21 cellular contexts compared by ENCODE assay signal in genomic region chr16:1261131-1261917, GRCh38. TPM values are rescaled to one million over a fixed set of nuclear protein-coding genes. Genes with fewer than 3 reads are reported as not detected.
A peak's percentile ranks its signal among the peaks of the same experiment; 100 is the strongest.
DNase-seq lines count a peak whose midpoint lies in the region; ATAC-seq, FAIRE-seq and TF ChIP-seq lines count a peak whose summit lies in the region.
"Had no signal": no experiment of that assay in that cellular context is flagged by ENCODE, and none has a peak within 500 bp of the region (broad histone marks: within the 10 kb centered on the region; RNA-seq: fewer than 3 reads in every experiment).

No MANE protein-coding gene starts in this region.

- no peak overlapping the region for H2AK5ac ChIP-seq in trophoblast cell (ENCODE audit: low read length)

- H4K8ac ChIP-seq in trophoblast cell (ENCODE audit: low read depth, low read length): no peak overlapping the region

- H3K27me3 Mint-ChIP-seq in activated CD8-positive, alpha-beta T cell treated with anti-CD3 and anti-CD28 coated beads for 36 hours: peaks cover 21% of the 10 kb centered on the region
- H3K27me3 Mint-ChIP-seq in activated CD8-positive, alpha-beta T cell treated with anti-CD3 and anti-CD28 coated beads, Interleukin-2, amount 10 ng/mL, durations not matched to agents 7 days and 5 days (ENCODE audit: low read depth): peaks cover 12% of the 10 kb centered on the region

- H3K9me3 ChIP-seq in K562 (replicated peaks; ENCODE audit: control insufficient read depth, insufficient read depth, low read depth, low read length) (peaks cover 7% of the 10 kb centered on the region; the same call in 1 of the 2 replicates), trophoblast cell (ENCODE audit: insufficient read depth, low read depth, low read length) (peaks cover 13% of the 10 kb centered on the region)
- H3K9me3 ChIP-seq: adrenal gland, MG63, SK-N-SH, vagina had no signal

- ATAC-seq in activated CD8-positive, alpha-beta T cell treated with anti-CD3 and anti-CD28 coated beads for 36 hours: peak; percentile 57
- ATAC-seq in activated CD8-positive, alpha-beta T cell treated with anti-CD3 and anti-CD28 coated beads, Interleukin-2, amount 10 ng/mL, durations not matched to agents 7 days and 5 days: no peak
- ATAC-seq in K562 (no peak), GM21786 (IDR thresholded peaks at IDR 0.05; ENCODE audit: unreplicated experiment) (no peak)
- ATAC-seq: naive thymus-derived CD4-positive, alpha-beta T cell; stimulated activated naive CD8-positive, alpha-beta T cell treated with anti-CD3 and anti-CD28 coated beads, Interleukin-15, amount 100 ng/mL, for 72 hours had no signal

- no peak overlapping the region for H3K4me3 ChIP-seq in K562
- H3K4me3 ChIP-seq in trophoblast cell (ENCODE audit: low read depth, low read length): no peak overlapping the region
- H3K4me3 ChIP-seq: adrenal gland, MG63, vagina had no signal

- H3K4me1 Mint-ChIP-seq in activated CD8-positive, alpha-beta T cell treated with anti-CD3 and anti-CD28 coated beads for 36 hours (ENCODE audit: low read depth): peaks cover 3% of the 10 kb centered on the region
- peaks cover 5% of the 10 kb centered on the region for H3K4me1 Mint-ChIP-seq in activated CD8-positive, alpha-beta T cell treated with anti-CD3 and anti-CD28 coated beads, Interleukin-2, amount 10 ng/mL, durations not matched to agents 7 days and 5 days (ENCODE audit: low read depth)

- H3K79me1 ChIP-seq in trophoblast cell (ENCODE audit: low read length): no peaks in the 10 kb centered on the region

- H3K4me3 Mint-ChIP-seq in activated CD8-positive, alpha-beta T cell treated with anti-CD3 and anti-CD28 coated beads for 36 hours: peak overlapping the region; percentile 12
- no peak overlapping the region for H3K4me3 Mint-ChIP-seq in activated CD8-positive, alpha-beta T cell treated with anti-CD3 and anti-CD28 coated beads, Interleukin-2, amount 10 ng/mL, durations not matched to agents 7 days and 5 days
- H3K4me3 Mint-ChIP-seq: CD4-positive, alpha-beta memory T cell had no signal

- intact Hi-C loops in activated CD8-positive, alpha-beta T cell treated with anti-CD3 and anti-CD28 coated beads for 36 hours (cut with micrococcal nuclease): no loop called here
- intact Hi-C loops in K562 (cut with micrococcal nuclease): no loop called here

- no peak overlapping the region for H2BK12ac ChIP-seq in trophoblast cell (ENCODE audit: low read length)

- H3K4me2 ChIP-seq in K562 (ENCODE audit: insufficient read depth, low read length) (no peak overlapping the region), trophoblast cell (ENCODE audit: low read length) (no peak overlapping the region)
- H3K4me2 ChIP-seq: SK-N-SH had no signal

- no peak overlapping the region for H3K14ac ChIP-seq in trophoblast cell (ENCODE audit: low read length)

- 8% methylated on average over 27 of the region's 48 CpGs for WGBS in K562 (ENCODE audit: insufficient coverage, low coverage, missing lambda C conversion rate)
- no CpG with 5 or more reads among the region's 48 CpGs for WGBS in trophoblast cell (ENCODE audit: extremely low coverage, insufficient coverage, insufficient read length)

- no peak for TF ChIP-seq RAD21 in K562 (CRISPR knock-in tag; conservative IDR thresholded peaks at IDR 0.05 in 1 of 2, IDR thresholded peaks at IDR 0.05 in 1 of 2)

- no peak overlapping the region for H2BK120ac ChIP-seq in trophoblast cell (ENCODE audit: insufficient read depth, low read length, poor library complexity)

- POLR2A ChIA-PET in activated CD8-positive, alpha-beta T cell treated with anti-CD3 and anti-CD28 coated beads for 36 hours (lab: Charles Lee): interaction anchor here (1.0 kb wide), 1 partner anchor 8 kb away, joined by 3 read pairs; no protein-coding TSS in a partner anchor
- POLR2A ChIA-PET in activated CD8-positive, alpha-beta T cell treated with anti-CD3 and anti-CD28 coated beads, Interleukin-2, amount 10 ng/mL, durations not matched to agents 7 days and 5 days (lab: Charles Lee): no interaction called here
- POLR2A ChIA-PET in K562 (lab: Yijun Ruan, JAX): interaction anchor here (0.6 kb wide), 1 partner anchor 682 kb away, joined by 3 read pairs; no protein-coding TSS in a partner anchor

- no peak overlapping the region for H3K27ac ChIP-seq in K562 (ENCODE audit: extremely low read depth, low read depth, low read length)
- H3K27ac ChIP-seq in trophoblast cell (ENCODE audit: low read depth, low read length): no peak overlapping the region
- H3K27ac ChIP-seq: adrenal gland, vagina had no signal

- no peak for TF ChIP-seq POLR2A in K562 (conservative IDR thresholded peaks at IDR 0.05)

- in situ Hi-C loops in K562 (cut with MboI): no loop called here

- no peak overlapping the region for H4K91ac ChIP-seq in trophoblast cell (ENCODE audit: low read depth, low read length)

- H3K27ac Mint-ChIP-seq in activated CD8-positive, alpha-beta T cell treated with anti-CD3 and anti-CD28 coated beads for 36 hours: no peak overlapping the region
- H3K27ac Mint-ChIP-seq in activated CD8-positive, alpha-beta T cell treated with anti-CD3 and anti-CD28 coated beads, Interleukin-2, amount 10 ng/mL, durations not matched to agents 7 days and 5 days: no peak overlapping the region
- H3K27ac Mint-ChIP-seq: progenitor cell of endocrine pancreas; stimulated activated naive CD8-positive, alpha-beta T cell treated with anti-CD3 and anti-CD28 coated beads, Interleukin-15, amount 100 ng/mL, for 72 hours had no signal

- no peak overlapping the region for H3K23ac ChIP-seq in trophoblast cell (ENCODE audit: low read length)

- H3K79me2 ChIP-seq in K562 (ENCODE audit: control insufficient read depth, insufficient read depth, low read length) (no peaks in the 10 kb centered on the region), trophoblast cell (ENCODE audit: control insufficient read depth, insufficient read depth, low read length, poor library complexity) (no peaks in the 10 kb centered on the region)

- no TSS peak for BruUV-seq in K562 (replicated peaks; lab: Mats Ljungman, UMichigan)

- H3K9me1 ChIP-seq in K562 (ENCODE audit: control insufficient read depth, insufficient read depth, low read length): peaks cover 3% of the 10 kb centered on the region

- TF ChIP-seq EP300 in K562 (IDR thresholded peaks at IDR 0.05; ENCODE audit: low read length): no peak

- no peak overlapping the region for H2BK5ac ChIP-seq in trophoblast cell (ENCODE audit: low read depth, low read length, poor library complexity)

- H2AFZ ChIP-seq in K562 (ENCODE audit: low read depth, low read length) (no peak overlapping the region), trophoblast cell (ENCODE audit: insufficient read depth, low read length, poor library complexity) (no peak overlapping the region)

- no peak for TF ChIP-seq CTCF in activated CD8-positive, alpha-beta T cell treated with anti-CD3 and anti-CD28 coated beads for 36 hours (IDR thresholded peaks at IDR 0.05)
- TF ChIP-seq CTCF in K562 (IDR thresholded peaks at IDR 0.05 in 2 of 3, conservative IDR thresholded peaks at IDR 0.05 in 1 of 3; ENCODE audit: insufficient read depth in 2 of 3, low read depth in 1 of 3, low read length in 3 of 3): no peak

- H3K4ac ChIP-seq in trophoblast cell (ENCODE audit: low read depth, low read length): no peak overlapping the region

- no peak overlapping the region for H3K9ac ChIP-seq in K562 (ENCODE audit: insufficient read depth in 1 of 2, low read depth in 2 of 2, low read length in 2 of 2)
- no peak overlapping the region for H3K9ac ChIP-seq in trophoblast cell (ENCODE audit: low read length)
- H3K9ac ChIP-seq: SK-N-SH had no signal

- peak; percentile 32 for DNase-seq in activated CD8-positive, alpha-beta T cell treated with anti-CD3 and anti-CD28 coated beads for 36 hours
- no peak for DNase-seq in activated CD8-positive, alpha-beta T cell treated with anti-CD3 and anti-CD28 coated beads, Interleukin-2, amount 10 ng/mL, durations not matched to agents 7 days and 5 days
- DNase-seq in NCI-H146 treated with DMSO at 0.1 percent for 48 hours (lab: John Stamatoyannopoulos, UW; ENCODE audit: unreplicated experiment) (peak; percentile 68), K562 (ENCODE audit: extremely low read depth in 1 of 4, low spot score in 3 of 4) (no peak), trophoblast cell (peak; percentile 85 to 94), NCI-H446 treated with DMSO at 0.1 percent for 48 hours (lab: John Stamatoyannopoulos, UW) (no peak), HuH-7.5 (ENCODE audit: low spot score) (no peak)
- DNase-seq: ACHN; activated CD4-positive, alpha-beta T cell treated with anti-CD3 and anti-CD28 coated beads, Interleukin-2, amount 50 U/mL, for 4 hours; activated T-cell treated with anti-CD3 and anti-CD28 coated beads, Interleukin-2, amount 50 U/mL, for 48 hours; adrenal gland; CD4-positive, alpha-beta memory T cell; effector memory CD4-positive, alpha-beta T cell; GF-D8; MG63; naive thymus-derived CD4-positive, alpha-beta T cell; SK-N-SH; stimulated activated naive CD8-positive, alpha-beta T cell treated with anti-CD3 and anti-CD28 coated beads, Interleukin-15, amount 100 ng/mL, for 72 hours had no signal

- H3K9me3 Mint-ChIP-seq in activated CD8-positive, alpha-beta T cell treated with anti-CD3 and anti-CD28 coated beads for 36 hours: peaks cover 4% of the 10 kb centered on the region
- peaks cover 4% of the 10 kb centered on the region for H3K9me3 Mint-ChIP-seq in activated CD8-positive, alpha-beta T cell treated with anti-CD3 and anti-CD28 coated beads, Interleukin-2, amount 10 ng/mL, durations not matched to agents 7 days and 5 days (ENCODE audit: insufficient read depth)
- H3K9me3 Mint-ChIP-seq: CD4-positive, alpha-beta memory T cell had no signal

- H3K27me3 ChIP-seq in K562 (ENCODE audit: control insufficient read depth in 2 of 2, insufficient read depth in 2 of 2, low read length in 2 of 2) (peaks cover 22 to 64% of the 10 kb centered on the region in 2 experiments; a peak in 4 of 5 replicates), trophoblast cell (ENCODE audit: insufficient read depth, low read length) (peaks cover 4% of the 10 kb centered on the region)

- FAIRE-seq in K562 (lab: Jason Lieb, UNC): no peak

- H3K4me1 ChIP-seq in K562 (replicated peaks in 1 of 2; ENCODE audit: control insufficient read depth in 2 of 2, insufficient read depth in 2 of 2, low read length in 2 of 2) (peaks cover 0 to 52% of the 10 kb centered on the region in 2 experiments; a peak in 2 of 5 replicates), trophoblast cell (ENCODE audit: control insufficient read depth in 1 of 2, insufficient read depth in 2 of 2, low read length in 2 of 2) (no peaks in the 10 kb centered on the region)
- H3K4me1 ChIP-seq: adrenal gland had no signal

- no peak overlapping the region for H4K12ac ChIP-seq in trophoblast cell (ENCODE audit: low read depth, low read length)

- H3K36me3 ChIP-seq in K562 (ENCODE audit: control insufficient read depth, insufficient read depth, low read length) (no peaks in the 10 kb centered on the region), trophoblast cell (ENCODE audit: control insufficient read depth in 1 of 2, insufficient read depth in 2 of 2, low read length in 2 of 2) (no peaks in the 10 kb centered on the region)
- H3K36me3 ChIP-seq: adrenal gland, MG63, vagina had no signal

- CTCF ChIA-PET in activated CD8-positive, alpha-beta T cell treated with anti-CD3 and anti-CD28 coated beads for 36 hours (lab: Charles Lee): no interaction called here
- CTCF ChIA-PET in activated CD8-positive, alpha-beta T cell treated with anti-CD3 and anti-CD28 coated beads, Interleukin-2, amount 10 ng/mL, durations not matched to agents 7 days and 5 days (lab: Charles Lee): no interaction called here
- CTCF ChIA-PET in K562 (lab: Yijun Ruan, JAX; ENCODE audit: low intra/inter-chr PET ratio): no interaction called here

- no peak overlapping the region for H3K18ac ChIP-seq in trophoblast cell (ENCODE audit: low read length)

- peaks cover 9% of the 10 kb centered on the region; the same call in 1 of the 2 replicates for H4K20me1 ChIP-seq in K562 (replicated peaks; ENCODE audit: control insufficient read depth, insufficient read depth, low read length)

- H3K36me3 Mint-ChIP-seq in activated CD8-positive, alpha-beta T cell treated with anti-CD3 and anti-CD28 coated beads for 36 hours (ENCODE audit: low read depth): no peaks in the 10 kb centered on the region
- H3K36me3 Mint-ChIP-seq in activated CD8-positive, alpha-beta T cell treated with anti-CD3 and anti-CD28 coated beads, Interleukin-2, amount 10 ng/mL, durations not matched to agents 7 days and 5 days (ENCODE audit: low read depth): no peaks in the 10 kb centered on the region
- H3K36me3 Mint-ChIP-seq: CD4-positive, alpha-beta memory T cell; naive thymus-derived CD4-positive, alpha-beta T cell had no signal

RNA-seq across cellular contexts. Expression of gene TPSD1, which starts 5.5 kb away (rescaled TPM):
- total RNA-seq in activated CD8-positive, alpha-beta T cell treated with anti-CD3 and anti-CD28 coated beads for 36 hours: not detected
- total RNA-seq in activated CD8-positive, alpha-beta T cell treated with anti-CD3 and anti-CD28 coated beads, Interleukin-2, amount 10 ng/mL, durations not matched to agents 7 days and 5 days: not detected
- not detected in 2 replicates for total RNA-seq in K562 (2011; cell fraction: chromatin; rRNA removed; ENCODE audit: low replicate concordance)
- not detected in 2 replicates for total RNA-seq in K562 (2011; cell fraction: nucleolus; rRNA removed)
- total RNA-seq in K562 (2011; cell fraction: nucleoplasm; rRNA removed): not detected in 2 replicates
- not detected in 2 replicates for total RNA-seq in K562 (2014; rRNA removed)
- total RNA-seq in K562 (2014; rRNA removed; fragmentation: Illumina TruSeq; extraction: Trizol): not detected in 2 replicates
- not detected in 2 replicates for total RNA-seq in K562 (2015; rRNA removed; fragmentation: Illumina TruSeq; extraction: Trizol)
- not detected in 2 replicates for total RNA-seq in K562 (2021)
- polyA plus RNA-seq in K562 (2011; rRNA removed): not detected in 2 replicates
- not detected in 2 replicates for polyA plus RNA-seq in K562 (2011; cell fraction: cytosol; rRNA removed)
- polyA plus RNA-seq in K562 (2011; cell fraction: nucleus; rRNA removed): not detected in 2 replicates
- polyA plus RNA-seq in K562 (2012): 0.07 TPM in 1 of 2 replicates, not detected in the other
- not detected in 2 replicates for polyA plus RNA-seq in K562 (2014; fragmentation: Illumina TruSeq; extraction: Trizol)
- polyA plus RNA-seq in K562 (2014; fragmentation: Nextera tagmentation; extraction: Ambion mirVana): not detected
- polyA plus RNA-seq in K562 (2014; rRNA removed): not detected in 2 replicates
- polyA minus RNA-seq in K562 (2011; rRNA and poly(A)+ RNA removed): not detected in 2 replicates
- not detected in 2 replicates for polyA minus RNA-seq in K562 (2011; cell fraction: cytosol; rRNA and poly(A)+ RNA removed)
- polyA minus RNA-seq in K562 (2011; cell fraction: nucleus; rRNA and poly(A)+ RNA removed): not detected in 2 replicates
- polyA plus RNA-seq in trophoblast cell (2013): not detected in 2 replicates
- total RNA-seq: adrenal gland; CD4-positive, alpha-beta memory T cell; naive thymus-derived CD4-positive, alpha-beta T cell; progenitor cell of endocrine pancreas had no signal
- polyA plus RNA-seq: CD4-positive, alpha-beta memory T cell; naive thymus-derived CD4-positive, alpha-beta T cell; SK-N-SH had no signal

RNA-seq across cellular contexts. Expression of gene TPSAB1, which starts 20.8 kb away (rescaled TPM):
- total RNA-seq in activated CD8-positive, alpha-beta T cell treated with anti-CD3 and anti-CD28 coated beads for 36 hours: not detected
- not detected for total RNA-seq in activated CD8-positive, alpha-beta T cell treated with anti-CD3 and anti-CD28 coated beads, Interleukin-2, amount 10 ng/mL, durations not matched to agents 7 days and 5 days
- total RNA-seq in K562 (2011; cell fraction: chromatin; rRNA removed; ENCODE audit: low replicate concordance): not detected in 2 replicates
- not detected in 2 replicates for total RNA-seq in K562 (2011; cell fraction: nucleolus; rRNA removed)
- not detected in 2 replicates for total RNA-seq in K562 (2011; cell fraction: nucleoplasm; rRNA removed)
- total RNA-seq in K562 (2014; rRNA removed) (not detected in 2 replicates), K562 (2014; rRNA removed; fragmentation: Illumina TruSeq; extraction: Trizol) (not detected in 2 replicates), K562 (2015; rRNA removed; fragmentation: Illumina TruSeq; extraction: Trizol) (not detected in 2 replicates), K562 (2021) (0.31 TPM in 1 of 2 replicates, not detected in the other)
- polyA plus RNA-seq in K562 (2011; rRNA removed) (not detected in 2 replicates), K562 (2014; fragmentation: Illumina TruSeq; extraction: Trizol) (not detected in 2 replicates), K562 (2014; fragmentation: Nextera tagmentation; extraction: Ambion mirVana) (not detected), K562 (2014; rRNA removed) (not detected in 2 replicates)
- not detected in 2 replicates for polyA plus RNA-seq in K562 (2011; cell fraction: cytosol; rRNA removed)
- not detected in 2 replicates for polyA plus RNA-seq in K562 (2011; cell fraction: nucleus; rRNA removed)
- polyA plus RNA-seq in K562 (2012): 0.10 TPM in 1 of 2 replicates, not detected in the other
- not detected in 2 replicates for polyA minus RNA-seq in K562 (2011; rRNA and poly(A)+ RNA removed)
- polyA minus RNA-seq in K562 (2011; cell fraction: cytosol; rRNA and poly(A)+ RNA removed): not detected in 2 replicates
- not detected in 2 replicates for polyA minus RNA-seq in K562 (2011; cell fraction: nucleus; rRNA and poly(A)+ RNA removed)
- not detected in 2 replicates for polyA plus RNA-seq in trophoblast cell (2013)
- total RNA-seq: CD4-positive, alpha-beta memory T cell; progenitor cell of endocrine pancreas had no signal
- polyA plus RNA-seq: CD4-positive, alpha-beta memory T cell; naive thymus-derived CD4-positive, alpha-beta T cell; SK-N-SH had no signal

RNA-seq across cellular contexts. Expression of gene TPSB2, which starts 31.3 kb away (rescaled TPM):
- total RNA-seq in activated CD8-positive, alpha-beta T cell treated with anti-CD3 and anti-CD28 coated beads for 36 hours: not detected
- not detected for total RNA-seq in activated CD8-positive, alpha-beta T cell treated with anti-CD3 and anti-CD28 coated beads, Interleukin-2, amount 10 ng/mL, durations not matched to agents 7 days and 5 days
- not detected in 2 replicates for total RNA-seq in K562 (2011; cell fraction: chromatin; rRNA removed; ENCODE audit: low replicate concordance)
- not detected in 2 replicates for total RNA-seq in K562 (2011; cell fraction: nucleolus; rRNA removed)
- not detected in 2 replicates for total RNA-seq in K562 (2011; cell fraction: nucleoplasm; rRNA removed)
- total RNA-seq in K562 (2014; rRNA removed): not detected in 2 replicates
- not detected in 2 replicates for total RNA-seq in K562 (2014; rRNA removed; fragmentation: Illumina TruSeq; extraction: Trizol)
- total RNA-seq in K562 (2015; rRNA removed; fragmentation: Illumina TruSeq; extraction: Trizol): not detected in 2 replicates
- 0.16 and 0.18 TPM in 2 replicates for total RNA-seq in K562 (2021)
- polyA plus RNA-seq in K562 (2011; rRNA removed): not detected in 2 replicates
- not detected in 2 replicates for polyA plus RNA-seq in K562 (2011; cell fraction: cytosol; rRNA removed)
- not detected in 2 replicates for polyA plus RNA-seq in K562 (2011; cell fraction: nucleus; rRNA removed)
- not detected in 2 replicates for polyA plus RNA-seq in K562 (2012)
- polyA plus RNA-seq in K562 (2014; fragmentation: Illumina TruSeq; extraction: Trizol): not detected in 2 replicates
- polyA plus RNA-seq in K562 (2014; fragmentation: Nextera tagmentation; extraction: Ambion mirVana): not detected
- polyA plus RNA-seq in K562 (2014; rRNA removed): not detected in 2 replicates
- not detected in 2 replicates for polyA minus RNA-seq in K562 (2011; rRNA and poly(A)+ RNA removed)
- not detected in 2 replicates for polyA minus RNA-seq in K562 (2011; cell fraction: cytosol; rRNA and poly(A)+ RNA removed)
- not detected in 2 replicates for polyA minus RNA-seq in K562 (2011; cell fraction: nucleus; rRNA and poly(A)+ RNA removed)
- not detected in 2 replicates for polyA plus RNA-seq in trophoblast cell (2013)
- total RNA-seq: CD4-positive, alpha-beta memory T cell; progenitor cell of endocrine pancreas had no signal
- polyA plus RNA-seq: CD4-positive, alpha-beta memory T cell; naive thymus-derived CD4-positive, alpha-beta T cell; SK-N-SH had no signal

RNA-seq across cellular contexts. Expression of gene TPSG1, which starts 36.3 kb away (rescaled TPM):
- total RNA-seq in activated CD8-positive, alpha-beta T cell treated with anti-CD3 and anti-CD28 coated beads for 36 hours: not detected
- total RNA-seq in activated CD8-positive, alpha-beta T cell treated with anti-CD3 and anti-CD28 coated beads, Interleukin-2, amount 10 ng/mL, durations not matched to agents 7 days and 5 days: not detected
- not detected in 2 replicates for total RNA-seq in K562 (2011; cell fraction: chromatin; rRNA removed; ENCODE audit: low replicate concordance)
- total RNA-seq in K562 (2011; cell fraction: nucleolus; rRNA removed): not detected in 2 replicates
- total RNA-seq in K562 (2011; cell fraction: nucleoplasm; rRNA removed): not detected in 2 replicates
- total RNA-seq in K562 (2014; rRNA removed) (not detected in 2 replicates), K562 (2014; rRNA removed; fragmentation: Illumina TruSeq; extraction: Trizol) (not detected in 2 replicates), K562 (2015; rRNA removed; fragmentation: Illumina TruSeq; extraction: Trizol) (not detected in 2 replicates), K562 (2021) (not detected in 2 replicates)
- polyA plus RNA-seq in K562 (2011; rRNA removed) (not detected in 2 replicates), K562 (2014; fragmentation: Illumina TruSeq; extraction: Trizol) (not detected in 2 replicates), K562 (2014; fragmentation: Nextera tagmentation; extraction: Ambion mirVana) (not detected), K562 (2014; rRNA removed) (not detected in 2 replicates)
- not detected in 2 replicates for polyA plus RNA-seq in K562 (2011; cell fraction: cytosol; rRNA removed)
- not detected in 2 replicates for polyA plus RNA-seq in K562 (2011; cell fraction: nucleus; rRNA removed)
- polyA plus RNA-seq in K562 (2012): not detected in 2 replicates
- polyA minus RNA-seq in K562 (2011; rRNA and poly(A)+ RNA removed): not detected in 2 replicates
- not detected in 2 replicates for polyA minus RNA-seq in K562 (2011; cell fraction: cytosol; rRNA and poly(A)+ RNA removed)
- not detected in 2 replicates for polyA minus RNA-seq in K562 (2011; cell fraction: nucleus; rRNA and poly(A)+ RNA removed)
- polyA plus RNA-seq in trophoblast cell (2013): not detected in 2 replicates
- total RNA-seq: CD4-positive, alpha-beta memory T cell; naive thymus-derived CD4-positive, alpha-beta T cell; progenitor cell of endocrine pancreas; vagina had no signal
- polyA plus RNA-seq: CD4-positive, alpha-beta memory T cell; naive thymus-derived CD4-positive, alpha-beta T cell; SK-N-SH had no signal

RNA-seq across cellular contexts. Expression of gene UBE2I, which starts 48.1 kb away (rescaled TPM):
- total RNA-seq in activated CD8-positive, alpha-beta T cell treated with anti-CD3 and anti-CD28 coated beads for 36 hours: 100 to 1,000 TPM; 245 to 254 TPM
- total RNA-seq in activated CD8-positive, alpha-beta T cell treated with anti-CD3 and anti-CD28 coated beads, Interleukin-2, amount 10 ng/mL, durations not matched to agents 7 days and 5 days: 100 to 1,000 TPM; 207 to 237 TPM
- 163 and 370 TPM in 2 replicates for total RNA-seq in K562 (2011; cell fraction: chromatin; rRNA removed; ENCODE audit: low replicate concordance)
- 214 and 227 TPM in 2 replicates for total RNA-seq in K562 (2011; cell fraction: nucleolus; rRNA removed)
- 128 and 149 TPM in 2 replicates for total RNA-seq in K562 (2011; cell fraction: nucleoplasm; rRNA removed)
- 64.7 and 104 TPM in 2 replicates for total RNA-seq in K562 (2014; rRNA removed)
- 103 and 114 TPM in 2 replicates for total RNA-seq in K562 (2014; rRNA removed; fragmentation: Illumina TruSeq; extraction: Trizol)
- total RNA-seq in K562 (2015; rRNA removed; fragmentation: Illumina TruSeq; extraction: Trizol): 96.9 and 104 TPM in 2 replicates
- 208 and 215 TPM in 2 replicates for total RNA-seq in K562 (2021)
- 132 and 145 TPM in 2 replicates for polyA plus RNA-seq in K562 (2011; rRNA removed)
- 67.6 and 119 TPM in 2 replicates for polyA plus RNA-seq in K562 (2011; cell fraction: cytosol; rRNA removed)
- polyA plus RNA-seq in K562 (2011; cell fraction: nucleus; rRNA removed): 140 and 142 TPM in 2 replicates
- polyA plus RNA-seq in K562 (2012): 143 and 153 TPM in 2 replicates
- 222 and 254 TPM in 2 replicates for polyA plus RNA-seq in K562 (2014; fragmentation: Illumina TruSeq; extraction: Trizol)
- polyA plus RNA-seq in K562 (2014; fragmentation: Nextera tagmentation; extraction: Ambion mirVana): 10 to 100 TPM; 36.6 to 45.1 TPM
- polyA plus RNA-seq in K562 (2014; rRNA removed): 171 and 184 TPM in 2 replicates
- polyA minus RNA-seq in K562 (2011; rRNA and poly(A)+ RNA removed): 118 and 130 TPM in 2 replicates
- polyA minus RNA-seq in K562 (2011; cell fraction: cytosol; rRNA and poly(A)+ RNA removed): 69.2 and 93.4 TPM in 2 replicates
- polyA minus RNA-seq in K562 (2011; cell fraction: nucleus; rRNA and poly(A)+ RNA removed): 62.3 and 72.8 TPM in 2 replicates
- polyA plus RNA-seq in trophoblast cell (2013): 191 and 198 TPM in 2 replicates

Comparison
In these comparisons a context has a peak if more than half of its experiments do, and no peak if none do; other contexts are left out.
1. DNase-seq: peak in activated CD8-positive, alpha-beta T cell treated with anti-CD3 and anti-CD28 coated beads for 36 hours (single experiment), NCI-H146 treated with DMSO at 0.1 percent for 48 hours (single experiment) and trophoblast cell (2 of 2); none in activated CD8-positive, alpha-beta T cell treated with anti-CD3 and anti-CD28 coated beads, Interleukin-2, amount 10 ng/mL, durations not matched to agents 7 days and 5 days (single experiment), K562 (0 of 4), NCI-H446 treated with DMSO at 0.1 percent for 48 hours (single experiment) and HuH-7.5 (single experiment).